Comparison of ENCODE assay signal across 28 cellular contexts in genomic region chr14:64769096-64770020, GRCh38.
"Had no signal": no experiment of that assay in that cellular context is flagged by ENCODE, and none has a peak within 500 bp of the region (broad histone marks: within the 10 kb centered on the region; RNA-seq: fewer than 3 reads in every experiment).

No MANE protein-coding gene starts in this region.

- H3K9me3 ChIP-seq: adrenal gland, body of pancreas had no signal

- DNase-seq: activated B cell treated with CpG ODN at 0.5 μM for 24 hours; activated CD4-positive, alpha-beta T cell treated with anti-CD3 and anti-CD28 coated beads for 48 hours; activated CD4-positive, alpha-beta T cell treated with anti-CD3 and anti-CD28 coated beads, Interleukin-2, amount 50 U/mL, for 1 hour; activated CD4-positive, alpha-beta T cell treated with anti-CD3 and anti-CD28 coated beads, Interleukin-2, amount 50 U/mL, for 48 hours; activated CD8-positive, alpha-beta memory T cell treated with anti-CD3 and anti-CD28 coated beads for 24 hours; activated CD8-positive, alpha-beta T cell treated with anti-CD3 and anti-CD28 coated beads for 36 hours; activated effector memory CD4-positive, alpha-beta T cell treated with anti-CD3 and anti-CD28 coated beads, Interleukin-2, amount 50 U/mL, for 16 hours; activated naive CD4-positive, alpha-beta T cell treated with anti-CD3 and anti-CD28 coated beads for 36 hours; activated naive CD8-positive, alpha-beta T cell treated with anti-CD3 and anti-CD28 coated beads for 36 hours; activated naive CD8-positive, alpha-beta T cell treated with anti-CD3 and anti-CD28 coated beads, Interleukin-2, amount 50 U/mL, for 24 hours; activated T-cell treated with anti-CD3 and anti-CD28 coated beads, Interleukin-2, amount 50 U/mL, for 1 hour; activated T-cell treated with anti-CD3 and anti-CD28 coated beads, Interleukin-2, amount 50 U/mL, for 48 hours; adrenal gland; amygdala; aorta; body of pancreas; cerebellar nuclear complex; dorsolateral prefrontal cortex; effector memory CD4-positive, alpha-beta T cell; foreskin fibroblast; head of caudate nucleus; T-cell; T1000; WERI-Rb-1 had no signal

- H3K36me3 ChIP-seq: adrenal gland, WERI-Rb-1 had no signal

- FAIRE-seq: frontal cortex had no signal

- ATAC-seq: activated CD4-positive, CD25-positive, alpha-beta regulatory T cell treated with anti-CD3 and anti-CD28 coated beads, Interleukin-2, amount 50 U/mL, for 24 hours; activated CD8-positive, alpha-beta T cell treated with anti-CD3 and anti-CD28 coated beads for 36 hours; activated naive CD8-positive, alpha-beta T cell treated with anti-CD3 and anti-CD28 coated beads, Interleukin-2, amount 50 U/mL, for 24 hours; body of pancreas; esophagus mucosa; T-cell had no signal

- H3K27me3 ChIP-seq: adrenal gland, body of pancreas, dorsolateral prefrontal cortex had no signal

- H3K27ac ChIP-seq: adrenal gland, body of pancreas, coronary artery, WERI-Rb-1 had no signal

- H3K4me3 ChIP-seq: adrenal gland, body of pancreas, coronary artery, dorsolateral prefrontal cortex had no signal
